ENCODE assay signal across 8 cellular contexts in the genomic region with DNA sequence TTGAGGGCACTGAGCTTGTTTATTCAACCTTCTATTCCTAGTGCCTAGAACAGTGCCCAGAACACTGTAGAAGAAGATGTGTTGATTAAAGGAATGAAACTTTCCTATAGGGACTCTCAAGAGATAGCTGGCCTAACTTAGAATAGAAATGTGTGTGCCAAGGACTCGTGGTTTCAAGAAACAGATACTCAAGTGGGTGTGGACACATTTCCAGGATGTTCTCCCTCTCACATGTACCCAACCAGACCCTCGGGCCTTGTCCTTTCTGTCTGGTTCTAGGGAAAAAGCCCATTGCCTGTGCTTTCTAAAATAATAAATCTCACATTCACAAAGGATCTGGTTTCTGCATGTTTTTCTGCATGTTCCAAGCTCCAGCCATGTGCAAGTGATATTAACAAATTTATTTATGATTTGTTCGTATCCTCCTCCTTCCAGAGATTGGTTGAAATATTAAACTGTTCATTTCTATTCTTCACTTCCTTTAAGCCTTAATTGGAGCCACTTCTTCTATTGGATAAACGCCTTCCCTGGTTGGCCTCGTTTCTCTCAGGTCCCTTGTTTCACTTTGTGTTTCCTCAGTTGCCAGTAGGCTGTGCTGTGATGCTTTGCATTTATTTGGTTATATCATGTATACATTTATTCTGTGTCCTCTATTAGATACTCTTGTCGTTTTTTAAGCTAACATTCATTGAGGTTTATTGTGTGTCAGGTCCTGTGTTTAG.
DNase-seq lines count a peak whose midpoint lies in the region; ATAC-seq and TF ChIP-seq lines count a peak whose summit lies in the region.

No MANE protein-coding gene starts in this region.

- peak; percentile 53 for TF ChIP-seq CTCF in HFF-Myc (IDR thresholded peaks at IDR 0.05; ENCODE audit: low read depth, low read length, missing control alignments)
- TF ChIP-seq CTCF in SK-N-SH (IDR thresholded peaks at IDR 0.05) = peak; percentile 76

- 37% methylated on average over 6 of the region's 6 CpGs for WGBS in SK-N-SH (ENCODE audit: low lambda C conversion rate)
- WGBS in aorta, 2 donors = 21 to 25% methylated on average over 6 of the region's 6 CpGs

- POLR2A ChIA-PET in SK-N-SH (lab: Yijun Ruan, JAX) = interaction anchor here (0.6 kb wide), 1 partner anchor 119 kb away, joined by 3 read pairs; no protein-coding TSS in a partner anchor

- H3K4me1 ChIP-seq in CD4-positive, CD25-positive, alpha-beta regulatory T cell (ENCODE audit: control insufficient read depth, insufficient read depth, low read length, poor library complexity, severe bottlenecking) = peaks cover 12% of the 10 kb centered on the region
- H3K4me1 ChIP-seq in SK-N-SH (ENCODE audit: control insufficient read depth in 1 of 2, insufficient read depth in 2 of 2, low read depth in 1 of 2, low read length in 1 of 2) (peaks cover 0 to 21% of the 10 kb centered on the region in 2 experiments; a peak in 3 of 4 replicates), aorta (ENCODE audit: control insufficient read depth in 1 of 2, insufficient read depth in 2 of 2, low read length in 2 of 2) (peaks cover 0 to 1% of the 10 kb centered on the region in 2 donors)

- H3K4me2 ChIP-seq in SK-N-SH = peak overlapping the region; percentile 59; the same call in 1 of the 2 replicates

- peak overlapping the region; percentile 44; the same call in 1 of the 2 replicates for H2AFZ ChIP-seq in SK-N-SH (ENCODE audit: low read depth)

- intact Hi-C loops in dendritic cell treated with granulocyte-macrophage colony-stimulating factor and Interleukin-4, amounts not matched to agents 40 ng/mL and 50 ng/mL, for 4 days (cut with micrococcal nuclease) = loop anchor here (2.0 to 5.0 kb wide), 3 partner anchors 215 to 336 kb away; no protein-coding TSS in a partner anchor
- intact Hi-C loops in aorta (cut with DNase I) = loop anchor here (2.0 to 10.0 kb wide), 6 partner anchors 135 to 335 kb away; no protein-coding TSS in a partner anchor

- no peak overlapping the region for H3K4me3 ChIP-seq in CD4-positive, CD25-positive, alpha-beta regulatory T cell (ENCODE audit: low read depth, low read length)
- H3K4me3 ChIP-seq in HFF-Myc (replicated peaks; ENCODE audit: low read depth, low read length) (no peak overlapping the region), SK-N-SH (ENCODE audit: low read depth in 2 of 2, low read length in 1 of 2) (no peak overlapping the region), aorta (ENCODE audit: low read length in 2 of 2) (no peak overlapping the region)

- no peaks in the 10 kb centered on the region for H3K36me3 ChIP-seq in CD4-positive, CD25-positive, alpha-beta regulatory T cell (ENCODE audit: control insufficient read depth, insufficient read depth, low read length)
- H3K36me3 ChIP-seq in SK-N-SH (replicated peaks in 1 of 2; ENCODE audit: control insufficient read depth in 1 of 2, insufficient read depth in 2 of 2, low read length in 1 of 2) (no peaks in the 10 kb centered on the region), aorta (ENCODE audit: control insufficient read depth in 1 of 2, insufficient read depth in 2 of 2, low read length in 1 of 2) (no peaks in the 10 kb centered on the region)

- no peaks in the 10 kb centered on the region for H3K27me3 Mint-ChIP-seq in CD4-positive, CD25-positive, alpha-beta regulatory T cell
- no peaks in the 10 kb centered on the region for H3K27me3 Mint-ChIP-seq in dendritic cell treated with granulocyte-macrophage colony-stimulating factor and Interleukin-4, amounts not matched to agents 40 ng/mL and 50 ng/mL, for 4 days

- H3K27ac Mint-ChIP-seq in CD4-positive, CD25-positive, alpha-beta regulatory T cell = peak overlapping the region; percentile 1 to 99 (median 69)
- H3K27ac Mint-ChIP-seq in dendritic cell treated with granulocyte-macrophage colony-stimulating factor and Interleukin-4, amounts not matched to agents 40 ng/mL and 50 ng/mL, for 4 days = peak overlapping the region; percentile 52

- DNase-seq in CD4-positive, CD25-positive, alpha-beta regulatory T cell = peak; percentile 24 to 83 (median 58)
- peak; percentile 52 for DNase-seq in HFF-Myc (ENCODE audit: extremely low read depth, low read depth)
- DNase-seq in SK-N-SH = peak; percentile 41
- peak; percentile 67 for DNase-seq in medulla oblongata (ENCODE audit: extremely low spot score)
- no peak for DNase-seq in aorta

- no peak for TF ChIP-seq EP300 in SK-N-SH (IDR thresholded peaks at IDR 0.05; ENCODE audit: borderline replicate concordance in 1 of 2, low read depth in 1 of 2, low read length in 1 of 2)

- peak; percentile 75 to 80 for ATAC-seq in CD4-positive, CD25-positive, alpha-beta regulatory T cell (ENCODE audit: low read depth in 2 of 2)
- ATAC-seq in aorta (ENCODE audit: low FRiP score) (peak; percentile 88), GM21786 (IDR thresholded peaks at IDR 0.05; ENCODE audit: unreplicated experiment) (no peak), HG03354 (IDR thresholded peaks at IDR 0.05; ENCODE audit: poor library complexity, severe bottlenecking, unreplicated experiment) (no peak)

- H3K4me1 Mint-ChIP-seq in CD4-positive, CD25-positive, alpha-beta regulatory T cell = peaks cover 13 to 38% (median 26%) of the 10 kb centered on the region in 4 donors
- peaks cover 18% of the 10 kb centered on the region for H3K4me1 Mint-ChIP-seq in dendritic cell treated with granulocyte-macrophage colony-stimulating factor and Interleukin-4, amounts not matched to agents 40 ng/mL and 50 ng/mL, for 4 days (ENCODE audit: low read depth)

- H4K20me1 ChIP-seq in SK-N-SH (ENCODE audit: insufficient read depth) = no peaks in the 10 kb centered on the region

- H3K27ac ChIP-seq in CD4-positive, CD25-positive, alpha-beta regulatory T cell (ENCODE audit: insufficient read depth, low read length, poor library complexity, severe bottlenecking) = peak overlapping the region; percentile 62
- H3K27ac ChIP-seq in SK-N-SH (ENCODE audit: low read depth in 2 of 2, low read length in 1 of 2) = peak overlapping the region in 1 of 2 experiments; percentile 52; a peak in 2 of 4 replicates
- no peak overlapping the region for H3K27ac ChIP-seq in aorta (ENCODE audit: low read depth in 1 of 2, low read length in 2 of 2)

- H3K9me2 ChIP-seq in SK-N-SH = no peaks in the 10 kb centered on the region

- no peaks in the 10 kb centered on the region for H3K27me3 ChIP-seq in CD4-positive, CD25-positive, alpha-beta regulatory T cell (ENCODE audit: control insufficient read depth, insufficient read depth, low read length)
- H3K27me3 ChIP-seq in SK-N-SH (ENCODE audit: insufficient read depth) = no peaks in the 10 kb centered on the region
- H3K27me3 ChIP-seq in aorta (ENCODE audit: control insufficient read depth in 1 of 2, insufficient read depth in 2 of 2, low read length in 1 of 2) = no peaks in the 10 kb centered on the region

- TF ChIP-seq RAD21 in SK-N-SH (IDR thresholded peaks at IDR 0.05; ENCODE audit: low read length) = peak; percentile 87

- H3F3A ChIP-seq in SK-N-SH (replicated peaks; ENCODE audit: insufficient read depth) = peaks cover 12% of the 10 kb centered on the region

- H3K4me3 Mint-ChIP-seq in CD4-positive, CD25-positive, alpha-beta regulatory T cell = no peak overlapping the region
- no peak overlapping the region for H3K4me3 Mint-ChIP-seq in dendritic cell treated with granulocyte-macrophage colony-stimulating factor and Interleukin-4, amounts not matched to agents 40 ng/mL and 50 ng/mL, for 4 days

- H3K9ac ChIP-seq in SK-N-SH = no peak overlapping the region

- no peaks in the 10 kb centered on the region for H3K9me3 Mint-ChIP-seq in CD4-positive, CD25-positive, alpha-beta regulatory T cell
- H3K9me3 Mint-ChIP-seq in dendritic cell treated with granulocyte-macrophage colony-stimulating factor and Interleukin-4, amounts not matched to agents 40 ng/mL and 50 ng/mL, for 4 days = no peaks in the 10 kb centered on the region

- no peaks in the 10 kb centered on the region for H3K9me3 ChIP-seq in CD4-positive, CD25-positive, alpha-beta regulatory T cell (ENCODE audit: control insufficient read depth in 2 of 2, low read length in 2 of 2)
- H3K9me3 ChIP-seq in SK-N-SH = no peaks in the 10 kb centered on the region
- no peaks in the 10 kb centered on the region for H3K9me3 ChIP-seq in aorta (ENCODE audit: control insufficient read depth, low read length)

- H3K36me3 Mint-ChIP-seq in CD4-positive, CD25-positive, alpha-beta regulatory T cell = peaks cover 8% of the 10 kb centered on the region
- no peaks in the 10 kb centered on the region for H3K36me3 Mint-ChIP-seq in dendritic cell treated with granulocyte-macrophage colony-stimulating factor and Interleukin-4, amounts not matched to agents 40 ng/mL and 50 ng/mL, for 4 days (ENCODE audit: low read depth)

- no peaks in the 10 kb centered on the region for H3K79me2 ChIP-seq in SK-N-SH (ENCODE audit: insufficient read depth)

- CTCF ChIA-PET in SK-N-SH (lab: Yijun Ruan, JAX) = interaction anchor here (0.6 to 7.8 kb wide), 30 partner anchors 14 to 345 kb away, joined by 3 to 128 read pairs (median 4); partner anchors contain the start of gene SOCS2

TF ChIP-seq in SK-N-SH, 30 proteins besides CTCF, POLR2A, EP300 and RAD21 (continues in another document):
- 0 out of 2 replicates have a peak, but pooled peaks have one; percentile 27 for TF ChIP-seq RXRA (IDR thresholded peaks at IDR 0.05; ENCODE audit: borderline replicate concordance, low read depth)
- TF ChIP-seq, protein P1, sequence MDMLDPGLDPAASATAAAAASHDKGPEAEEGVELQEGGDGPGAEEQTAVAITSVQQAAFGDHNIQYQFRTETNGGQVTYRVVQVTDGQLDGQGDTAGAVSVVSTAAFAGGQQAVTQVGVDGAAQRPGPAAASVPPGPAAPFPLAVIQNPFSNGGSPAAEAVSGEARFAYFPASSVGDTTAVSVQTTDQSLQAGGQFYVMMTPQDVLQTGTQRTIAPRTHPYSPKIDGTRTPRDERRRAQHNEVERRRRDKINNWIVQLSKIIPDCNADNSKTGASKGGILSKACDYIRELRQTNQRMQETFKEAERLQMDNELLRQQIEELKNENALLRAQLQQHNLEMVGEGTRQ (IDR thresholded peaks at IDR 0.05; ENCODE audit: borderline replicate concordance, low read depth, low read length) = no peak
- TF ChIP-seq ZBTB33 (IDR thresholded peaks at IDR 0.05; ENCODE audit: borderline replicate concordance, low read depth) = no peak
- TF ChIP-seq SMC3 (IDR thresholded peaks at IDR 0.05; ENCODE audit: low read depth, low read length) = peak; percentile 72

Comparison
In these comparisons a context has a peak if more than half of its experiments do, and no peak if none do; other contexts are left out.
1. ATAC-seq: peak in CD4-positive, CD25-positive, alpha-beta regulatory T cell (2 of 2) and aorta (single experiment); none in GM21786 (single experiment) and HG03354 (single experiment).
2. DNase-seq: peak in CD4-positive, CD25-positive, alpha-beta regulatory T cell (3 of 3), HFF-Myc (single experiment), SK-N-SH (single experiment) and medulla oblongata (single experiment); none in aorta (0 of 2).